ENCODE assay signal across 8 cellular contexts in the genomic region with DNA sequence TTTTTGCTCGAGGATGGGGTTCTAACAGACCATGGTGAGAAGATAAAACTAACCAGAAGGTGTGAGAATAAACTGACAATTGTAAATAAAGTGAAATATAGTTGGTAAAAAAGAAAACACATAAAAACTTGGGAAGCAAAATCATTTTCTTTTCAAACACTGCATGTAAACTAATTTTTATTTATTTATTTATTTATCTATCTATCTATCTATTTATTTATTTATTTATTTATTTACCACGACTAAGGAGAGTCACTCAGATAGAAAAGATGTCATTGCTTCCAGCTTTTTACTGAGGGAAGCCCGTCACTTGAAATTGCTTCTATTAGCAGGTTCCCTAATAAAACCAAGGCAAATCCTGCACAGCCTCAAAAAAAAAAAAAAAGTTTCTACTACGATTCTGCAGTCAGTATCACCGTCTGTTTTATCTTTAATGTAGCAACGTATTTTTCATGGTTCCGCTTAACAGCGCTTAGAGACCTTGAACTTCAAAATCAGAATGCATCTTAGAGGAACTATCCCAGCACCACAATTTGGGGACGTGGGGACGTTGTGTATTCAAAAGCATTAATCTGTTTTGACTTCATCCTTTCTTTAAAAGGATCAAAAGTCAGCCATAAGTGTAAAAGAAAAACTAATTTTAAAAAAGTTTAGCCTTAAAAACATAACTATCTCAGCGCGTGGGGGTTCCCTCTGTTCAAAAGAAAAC. TPM values are rescaled to one million over a fixed set of nuclear protein-coding genes. Genes with fewer than 3 reads are reported as not detected.
DNase-seq lines count a peak whose midpoint lies in the region; ATAC-seq and TF ChIP-seq lines count a peak whose summit lies in the region.

No MANE protein-coding gene starts in this region.

- peak overlapping the region; percentile 94 for H3K4me3 Mint-ChIP-seq in activated naive CD8-positive, alpha-beta T cell treated with anti-CD3 and anti-CD28 coated beads, Interleukin-2, amount 10 ng/mL, durations not matched to agents 7 days and 5 days
- peak overlapping the region; percentile 91 to 98 (median 97) for H3K4me3 Mint-ChIP-seq in immature natural killer cell

- no peaks in the 10 kb centered on the region for H3K9me3 Mint-ChIP-seq in activated naive CD8-positive, alpha-beta T cell treated with anti-CD3 and anti-CD28 coated beads, Interleukin-2, amount 10 ng/mL, durations not matched to agents 7 days and 5 days
- H3K9me3 Mint-ChIP-seq in immature natural killer cell = no peaks in the 10 kb centered on the region

- POLR2A ChIA-PET in activated naive CD8-positive, alpha-beta T cell treated with anti-CD3 and anti-CD28 coated beads, Interleukin-2, amount 10 ng/mL, durations not matched to agents 7 days and 5 days (lab: Charles Lee) = no interaction called here

- H3K4me1 ChIP-seq in subcutaneous abdominal adipose tissue (ENCODE audit: control insufficient read depth in 5 of 5, insufficient read depth in 5 of 5, low read length in 5 of 5) = peaks cover 0 to 24% (median 13%) of the 10 kb centered on the region in 5 donors

- H3K36me3 Mint-ChIP-seq in activated naive CD8-positive, alpha-beta T cell treated with anti-CD3 and anti-CD28 coated beads, Interleukin-2, amount 10 ng/mL, durations not matched to agents 7 days and 5 days = peaks cover 2% of the 10 kb centered on the region
- H3K36me3 Mint-ChIP-seq in immature natural killer cell = peaks cover 0 to 4% (median 0%) of the 10 kb centered on the region in 3 donors

- H3K27ac Mint-ChIP-seq in activated naive CD8-positive, alpha-beta T cell treated with anti-CD3 and anti-CD28 coated beads, Interleukin-2, amount 10 ng/mL, durations not matched to agents 7 days and 5 days = peak overlapping the region; percentile 97
- peak overlapping the region; percentile 75 to 96 (median 90) for H3K27ac Mint-ChIP-seq in immature natural killer cell

- TF ChIP-seq CTCF in AG10803 (conservative IDR thresholded peaks at IDR 0.05; ENCODE audit: low read length) = no peak

- DNase-seq in AG10803 (ENCODE audit: low read depth) = no peak
- DNase-seq in HS-27A (ENCODE audit: low read depth) = peak; percentile 9
- no peak for DNase-seq in activated naive CD8-positive, alpha-beta T cell treated with anti-CD3 and anti-CD28 coated beads, Interleukin-2, amount 10 ng/mL, durations not matched to agents 7 days and 5 days
- DNase-seq in immature natural killer cell = no peak
- no peak for DNase-seq in NCI-H510A treated with DMSO at 0.1 percent for 48 hours (lab: John Stamatoyannopoulos, UW)
- no peak for DNase-seq in NCI-H1694 treated with DMSO at 0.1 percent for 48 hours (lab: John Stamatoyannopoulos, UW)

- H3K4me1 Mint-ChIP-seq in activated naive CD8-positive, alpha-beta T cell treated with anti-CD3 and anti-CD28 coated beads, Interleukin-2, amount 10 ng/mL, durations not matched to agents 7 days and 5 days = peaks cover 29% of the 10 kb centered on the region
- H3K4me1 Mint-ChIP-seq in immature natural killer cell = peaks cover 18 to 19% of the 10 kb centered on the region in 2 donors

- H3K27ac ChIP-seq in subcutaneous abdominal adipose tissue (ENCODE audit: low read depth, low read length) = peak overlapping the region; percentile 84

- H3K36me3 ChIP-seq in subcutaneous abdominal adipose tissue (ENCODE audit: control insufficient read depth in 5 of 5, insufficient read depth in 5 of 5, low read length in 5 of 5) = peaks cover 0 to 4% (median 0%) of the 10 kb centered on the region in 5 donors

- ATAC-seq in activated naive CD8-positive, alpha-beta T cell treated with anti-CD3 and anti-CD28 coated beads, Interleukin-2, amount 10 ng/mL, durations not matched to agents 7 days and 5 days (ENCODE audit: low read depth) = no peak
- ATAC-seq in GM21529 (IDR thresholded peaks at IDR 0.05; ENCODE audit: unreplicated experiment) = no peak

- H3K4me3 ChIP-seq in AG10803 (ENCODE audit: low read length) = peak overlapping the region; percentile 63
- peak overlapping the region; percentile 71 to 97 (median 89) for H3K4me3 ChIP-seq in subcutaneous abdominal adipose tissue (ENCODE audit: low read depth in 1 of 5, low read length in 5 of 5)

- no peaks in the 10 kb centered on the region for H3K9me3 ChIP-seq in subcutaneous abdominal adipose tissue (ENCODE audit: control insufficient read depth in 5 of 5, low read length in 5 of 5)

- H3K27me3 Mint-ChIP-seq in activated naive CD8-positive, alpha-beta T cell treated with anti-CD3 and anti-CD28 coated beads, Interleukin-2, amount 10 ng/mL, durations not matched to agents 7 days and 5 days = peaks cover 21% of the 10 kb centered on the region
- peaks cover 9 to 26% (median 22%) of the 10 kb centered on the region in 3 donors for H3K27me3 Mint-ChIP-seq in immature natural killer cell (ENCODE audit: low read depth in 3 of 3)

- peak overlapping the region; percentile 38 to 86 (median 79) for H3K9ac ChIP-seq in subcutaneous abdominal adipose tissue (ENCODE audit: low read length in 5 of 5)

- H3K27me3 ChIP-seq in subcutaneous abdominal adipose tissue (ENCODE audit: control insufficient read depth in 5 of 5, insufficient read depth in 4 of 5, low read length in 5 of 5) = no peaks in the 10 kb centered on the region

RNA-seq across cellular contexts. Expression of gene EBLN1, which starts 33.2 kb away (rescaled TPM):
- total RNA-seq in activated naive CD8-positive, alpha-beta T cell treated with anti-CD3 and anti-CD28 coated beads, Interleukin-2, amount 10 ng/mL, durations not matched to agents 7 days and 5 days = not detected
- not detected for polyA plus RNA-seq in immature natural killer cell
